In genomic region chr3:195451373-195452000, GRCh38 we compare ENCODE assay signal across 14 cellular contexts. TPM values are rescaled to one million over a fixed set of nuclear protein-coding genes. Genes with fewer than 3 reads are reported as not detected.
DNase-seq lines count a peak whose midpoint lies in the region; ATAC-seq and TF ChIP-seq lines count a peak whose summit lies in the region.
"Had no signal": no experiment of that assay in that cellular context is flagged by ENCODE, and none has a peak within 500 bp of the region (broad histone marks: within the 10 kb centered on the region; RNA-seq: fewer than 3 reads in every experiment).

No MANE protein-coding gene starts in this region.

- peak overlapping the region; percentile 95 for H3K27ac Mint-ChIP-seq in nephron progenitor cell
- H3K27ac Mint-ChIP-seq: activated T-helper 2 cell treated with anti-CD3 and anti-CD28 coated beads, Interferon-gamma antibody, Interleukin-2, Interleukin-4, amounts not matched to agents 10 μg/mL and 5 μg/mL and 100 μg/mL, durations not matched to agents 14 hours and 24 hours and 36 hours had no signal

- peaks cover 31% of the 10 kb centered on the region for H3K4me1 Mint-ChIP-seq in nephron progenitor cell

- peaks cover 5% of the 10 kb centered on the region for H3K36me3 Mint-ChIP-seq in nephron progenitor cell (ENCODE audit: low read depth)

- H3K36me3 ChIP-seq in esophagus muscularis mucosa, result no peaks in the 10 kb centered on the region
- no peaks in the 10 kb centered on the region for H3K36me3 ChIP-seq in transverse colon
- H3K36me3 ChIP-seq: heart right ventricle, left lung had no signal

- TF ChIP-seq CTCF in nephron progenitor cell (IDR thresholded peaks at IDR 0.05) (no peak), esophagus muscularis mucosa (IDR thresholded peaks at IDR 0.05) (no peak), transverse colon (IDR thresholded peaks at IDR 0.05) (no peak)

- H3K27ac ChIP-seq in esophagus muscularis mucosa (replicated peaks in 1 of 4) (peak overlapping the region in 2 of 4 donors; percentile 3 to 57), transverse colon (peak overlapping the region in 1 of 4 donors; percentile 54)

- WGBS in esophagus muscularis mucosa, result 94% methylated on average over 6 of the region's 6 CpGs
- WGBS in transverse colon (ENCODE audit: low coverage in 1 of 2), 2 donors, result 94 to 100% methylated on average over 1 to 6 of the region's 6 CpGs

- no peak for TF ChIP-seq POLR2A in esophagus muscularis mucosa (IDR thresholded peaks at IDR 0.05; ENCODE audit: low read depth)
- TF ChIP-seq POLR2A in transverse colon (IDR thresholded peaks at IDR 0.05), result no peak

- H3K4me1 ChIP-seq in esophagus muscularis mucosa (peaks cover 0 to 7% (median 3%) of the 10 kb centered on the region in 4 donors), transverse colon (peaks cover 0 to 9% (median 0%) of the 10 kb centered on the region in 4 donors)

- H3K9me3 ChIP-seq in esophagus muscularis mucosa, result no peaks in the 10 kb centered on the region
- H3K9me3 ChIP-seq in transverse colon, result no peaks in the 10 kb centered on the region
- H3K9me3 ChIP-seq: left lung had no signal

- H3K27me3 Mint-ChIP-seq in nephron progenitor cell (ENCODE audit: low read depth, poor library complexity), result no peaks in the 10 kb centered on the region

- TF ChIP-seq EP300 in esophagus muscularis mucosa (IDR thresholded peaks at IDR 0.05) (no peak), transverse colon (IDR thresholded peaks at IDR 0.05; ENCODE audit: low read depth) (no peak)

- H3K27me3 ChIP-seq in esophagus muscularis mucosa (no peaks in the 10 kb centered on the region), transverse colon (no peaks in the 10 kb centered on the region)
- H3K27me3 ChIP-seq: heart right ventricle, left lung had no signal

- H3K4me3 Mint-ChIP-seq in nephron progenitor cell, result peak overlapping the region; percentile 35

- intact Hi-C loops in esophagus muscularis mucosa (cut with DNase I) (no loop called here), transverse colon (cut with DNase I; ENCODE audit: low total_unique reads) (no loop called here)

- ATAC-seq in GM21619 (IDR thresholded peaks at IDR 0.05; ENCODE audit: unreplicated experiment), result no peak

- DNase-seq in DMS 273 (lab: John Stamatoyannopoulos, UW; ENCODE audit: unreplicated experiment), result peak; percentile 53
- DNase-seq in NCI-H1436 treated with DMSO at 0.1 percent for 48 hours (lab: John Stamatoyannopoulos, UW), result peak; percentile 61
- DNase-seq in NCI-H69 (lab: John Stamatoyannopoulos, UW), result peak; percentile 96
- DNase-seq in nephron progenitor cell, result no peak
- no peak for DNase-seq in NCI-H82 treated with DMSO at 0.1 percent for 48 hours (lab: John Stamatoyannopoulos, UW; ENCODE audit: unreplicated experiment)
- DNase-seq in esophagus muscularis mucosa (ENCODE audit: extremely low spot score), result no peak
- no peak for DNase-seq in transverse colon
- DNase-seq: activated CD4-positive, alpha-beta T cell treated with anti-CD3 and anti-CD28 coated beads for 48 hours; effector memory CD4-positive, alpha-beta T cell; left lung; NCI-H1048 had no signal

- H3K4me3 ChIP-seq in esophagus muscularis mucosa (no peak overlapping the region), transverse colon (no peak overlapping the region)
- H3K4me3 ChIP-seq: heart right ventricle, left lung had no signal

- peaks cover 20% of the 10 kb centered on the region for H3K9me3 Mint-ChIP-seq in nephron progenitor cell

- in situ Hi-C loops in transverse colon (cut with MboI; ENCODE audit: low pct_ligation_motif_present in 1 of 4, low pct_unique_long_range_greater_than_20kb in 1 of 4, low sequenced_read_pairs in 3 of 4), result no loop called here

RNA-seq across cellular contexts. Expression of gene ACAP2, which starts 8.7 kb away (rescaled TPM):
- total RNA-seq in esophagus muscularis mucosa (10 to 100 TPM; 31.8 to 85.8 (median 43.9) TPM), transverse colon (10 to 100 TPM; 17.3 to 97.5 (median 64.6) TPM)

Comparison
In these comparisons a context has a peak if more than half of its experiments do, and no peak if none do; other contexts are left out.
1. DNase-seq: peak in DMS 273 (single experiment), NCI-H1436 treated with DMSO at 0.1 percent for 48 hours (single experiment) and NCI-H69 (single experiment); none in nephron progenitor cell (single experiment), NCI-H82 treated with DMSO at 0.1 percent for 48 hours (single experiment), esophagus muscularis mucosa (single experiment) and transverse colon (single experiment).